ENCODE assay signal across 28 cellular contexts in the genomic region with DNA sequence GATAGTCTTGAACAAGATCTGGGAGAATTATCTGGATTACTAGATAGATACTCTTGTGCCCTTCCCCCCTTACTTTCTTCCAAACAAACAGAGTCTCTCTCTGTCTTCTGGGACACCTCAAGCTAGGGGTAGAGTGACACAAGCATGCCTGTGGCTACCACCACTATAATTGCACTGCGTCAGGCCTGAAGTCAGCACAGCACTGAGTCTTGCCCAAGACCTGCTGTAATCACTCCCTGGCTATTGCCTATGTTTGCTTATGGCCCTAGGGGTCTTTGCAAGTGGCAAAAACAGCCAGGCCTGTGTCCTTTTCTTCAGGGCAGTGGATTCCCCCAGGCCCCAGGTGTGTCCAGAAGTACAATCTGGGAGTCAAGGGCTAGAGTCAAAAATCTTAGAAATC.
"Had no signal": no experiment of that assay in that cellular context is flagged by ENCODE, and none has a peak within 500 bp of the region (broad histone marks: within the 10 kb centered on the region; RNA-seq: fewer than 3 reads in every experiment).

No MANE protein-coding gene starts in this region.

- H3K9me3 ChIP-seq: ovary, psoas muscle, right lobe of liver, suprapubic skin, testis, tibial artery, transverse colon, upper lobe of left lung, uterus had no signal

- H3K36me3 ChIP-seq: neural progenitor cell, ovary, right lobe of liver, sigmoid colon, spleen, suprapubic skin, tibial artery, transverse colon, upper lobe of left lung, uterus had no signal

- H3K4me3 ChIP-seq: neural progenitor cell, ovary, psoas muscle, right lobe of liver, sigmoid colon, spleen, suprapubic skin, testis, tibial artery, transverse colon, upper lobe of left lung, uterus had no signal

- H3K27me3 ChIP-seq: neural progenitor cell, ovary, right lobe of liver, sigmoid colon, suprapubic skin, testis, tibial artery, transverse colon, upper lobe of left lung, uterus had no signal

- H3K9ac ChIP-seq: neural progenitor cell, parathyroid adenoma had no signal

- ATAC-seq: naive thymus-derived CD4-positive, alpha-beta T cell; natural killer cell; psoas muscle; right cardiac atrium; right lobe of liver; stimulated activated memory B cell treated with anti-CD40 and anti-IgM and Interleukin-4, amounts not matched to agents 10 μg/mL and 1 μg/mL and 100 μg/mL, for 72 hours; stimulated activated naive CD8-positive, alpha-beta T cell treated with anti-CD3 and anti-CD28 coated beads, Interleukin-15, amount 100 ng/mL, for 72 hours; stimulated activated naive CD8-positive, alpha-beta T cell treated with anti-CD3 and anti-CD28 coated beads, Interleukin-15, Interleukin-2, amounts not matched to agents 100 U/mL and 50 U/mL, for 24 hours had no signal

- H2AFZ ChIP-seq: neural progenitor cell, parathyroid adenoma had no signal

- DNase-seq: naive thymus-derived CD4-positive, alpha-beta T cell; natural killer cell; occipital lobe; ovary; psoas muscle; right cardiac atrium; right lobe of liver; sigmoid colon; small intestine; spleen; stimulated activated CD4-positive, alpha-beta T cell treated with anti-CD3 and anti-CD28 coated beads, Interleukin-12 subunit alpha, Interleukin-12 subunit beta, amount 100 ng/mL, for 4 hours; stimulated activated CD4-positive, alpha-beta T cell treated with anti-CD3 and anti-CD28 coated beads, Interleukin-1b, Interleukin-23, amount 100 ng/mL, for 48 hours; stimulated activated CD4-positive, alpha-beta T cell treated with anti-CD3 and anti-CD28 coated beads, Interleukin-4, amount 100 ng/mL, for 1 hour; stimulated activated CD4-positive, alpha-beta T cell treated with anti-CD3 and anti-CD28 coated beads, Interleukin-4, amount 100 ng/mL, for 4 hours; stimulated activated CD8-positive, alpha-beta memory T cell treated with anti-CD3 and anti-CD28 coated beads, Interleukin-4, amount 100 ng/mL, for 48 hours; stimulated activated naive CD4-positive, alpha-beta T cell; stimulated activated naive CD8-positive, alpha-beta T cell treated with anti-CD3 and anti-CD28 coated beads, Interleukin-15, amount 100 ng/mL, for 72 hours; stimulated activated naive CD8-positive, alpha-beta T cell treated with anti-CD3 and anti-CD28 coated beads, Interleukin-15, Interleukin-2, amounts not matched to agents 100 U/mL and 50 U/mL, for 24 hours; substantia nigra; testis; tibial artery; transverse colon; upper lobe of left lung; uterus had no signal

- H3K27ac ChIP-seq: neural progenitor cell, ovary, parathyroid adenoma, psoas muscle, right lobe of liver, sigmoid colon, spleen, suprapubic skin, testis, tibial artery, transverse colon, upper lobe of left lung, uterus had no signal

- H3K4me2 ChIP-seq: neural progenitor cell had no signal

- H3K4me1 ChIP-seq: neural progenitor cell, parathyroid adenoma, psoas muscle, right lobe of liver, sigmoid colon, spleen, suprapubic skin, testis, tibial artery, transverse colon, upper lobe of left lung, uterus had no signal

- H3K79me2 ChIP-seq: parathyroid adenoma had no signal
